In the genomic region with DNA sequence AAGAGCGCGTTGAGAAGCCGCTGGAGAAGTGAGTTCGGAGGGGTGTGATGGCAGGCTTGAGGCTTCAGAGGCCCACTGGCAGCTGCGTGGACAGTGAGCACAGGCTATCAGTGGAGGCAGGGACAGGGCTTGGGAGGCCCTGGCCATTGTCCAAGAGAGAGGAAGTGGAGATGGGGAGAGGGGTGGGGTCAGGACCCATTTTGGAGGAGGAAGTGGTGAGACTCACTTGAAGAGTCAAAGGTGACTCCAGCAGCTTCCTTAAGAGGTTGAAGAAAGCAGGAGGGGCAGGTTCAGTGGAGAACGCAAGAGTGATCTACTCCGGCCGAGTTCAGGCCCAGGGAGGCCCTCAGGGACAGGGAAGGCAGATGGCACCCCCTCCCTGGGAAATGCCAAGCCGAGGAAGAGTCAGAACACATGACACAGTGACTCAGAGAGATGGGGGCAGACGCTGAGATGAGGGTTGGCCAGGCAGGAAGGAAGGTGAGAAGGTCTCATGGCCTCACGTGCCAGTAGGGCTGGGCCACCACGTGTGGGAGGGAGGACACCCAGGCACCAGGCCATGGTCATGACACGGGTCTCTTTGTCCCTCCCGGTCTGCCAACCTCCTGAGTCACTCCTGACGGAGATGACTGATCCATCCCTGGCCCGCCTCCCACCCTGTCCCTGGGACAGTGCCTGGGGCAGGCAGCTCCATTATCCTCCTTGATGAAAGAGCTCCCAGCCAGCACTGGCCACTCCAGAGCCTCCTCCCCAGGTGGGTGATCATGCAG, we compare ENCODE assay signal across 9 cellular contexts. TPM values are rescaled to one million over a fixed set of nuclear protein-coding genes. Genes with fewer than 3 reads are reported as not detected.
DNase-seq lines count a peak whose midpoint lies in the region; ATAC-seq lines count a peak whose summit lies in the region.
"Had no signal": no experiment of that assay in that cellular context is flagged by ENCODE, and none has a peak within 500 bp of the region (broad histone marks: within the 10 kb centered on the region; RNA-seq: fewer than 3 reads in every experiment).

No MANE protein-coding gene starts in this region.

- ATAC-seq in HG03442 (IDR thresholded peaks at IDR 0.05; ENCODE audit: unreplicated experiment), result no peak

- DNase-seq in HCEC 1CT (peak; percentile 67), SW480 (ENCODE audit: low spot score) (peak; percentile 99), globus pallidus (ENCODE audit: low spot score) (peak; percentile 86), pulmonary artery endothelial cell (ENCODE audit: low read depth, low spot score) (peak; percentile 27), activated gamma-delta T cell (lab: John Stamatoyannopoulos, UW) (no peak), ecto neural progenitor cell (ENCODE audit: low spot score) (no peak), COLO668 (lab: John Stamatoyannopoulos, UW; ENCODE audit: unreplicated experiment) (no peak)

RNA-seq across cellular contexts. Expression of a gene that starts 10.1 kb away (rescaled TPM):
- 0.60 TPM in 1 of 2 replicates, not detected in the other for total RNA-seq in pulmonary artery endothelial cell

RNA-seq across cellular contexts. Expression of a gene that starts 26.9 kb away (rescaled TPM):
- 0.07 TPM in 1 of 2 replicates, not detected in the other for total RNA-seq in pulmonary artery endothelial cell

RNA-seq across cellular contexts. Expression of a gene that starts 28.8 kb away (rescaled TPM):
- total RNA-seq in pulmonary artery endothelial cell, result not detected in 2 replicates
- total RNA-seq: T-helper 2 cell treated with Interferon-gamma antibody and Interleukin-4, amounts not matched to agents 100 ng/mL and 5 ng/mL, for 36 hours had no signal

RNA-seq across cellular contexts. Expression of a gene that starts 36.5 kb away (rescaled TPM):
- total RNA-seq in pulmonary artery endothelial cell, result 0.07 TPM in 2 replicates

RNA-seq across cellular contexts. Expression of a gene that starts 39.4 kb away (rescaled TPM):
- not detected in 2 replicates for total RNA-seq in pulmonary artery endothelial cell
- total RNA-seq: T-helper 2 cell treated with Interferon-gamma antibody and Interleukin-4, amounts not matched to agents 100 ng/mL and 5 ng/mL, for 36 hours had no signal

Comparison
In these comparisons a context has a peak if more than half of its experiments do, and no peak if none do; other contexts are left out.
1. DNase-seq: peak in HCEC 1CT (single experiment), SW480 (single experiment), globus pallidus (single experiment) and pulmonary artery endothelial cell (single experiment); none in activated gamma-delta T cell (single experiment), ecto neural progenitor cell (single experiment) and COLO668 (single experiment).